ENCODE assay signal across 13 cellular contexts in genomic region chr11:61893981-61894380, GRCh38. TPM values are rescaled to one million over a fixed set of nuclear protein-coding genes. Genes with fewer than 3 reads are reported as not detected.
A peak's percentile ranks its signal among the peaks of the same experiment; 100 is the strongest.
DNase-seq lines count a peak whose midpoint lies in the region; ATAC-seq and TF ChIP-seq lines count a peak whose summit lies in the region.
"Had no signal": no experiment of that assay in that cellular context is flagged by ENCODE, and none has a peak within 500 bp of the region (broad histone marks: within the 10 kb centered on the region; RNA-seq: fewer than 3 reads in every experiment).

No MANE protein-coding gene starts in this region.

- H3K27me3 ChIP-seq in esophagus muscularis mucosa, result no peaks in the 10 kb centered on the region
- H3K27me3 ChIP-seq in gastrocnemius medialis, result no peaks in the 10 kb centered on the region

- TF ChIP-seq EP300 in esophagus muscularis mucosa (IDR thresholded peaks at IDR 0.05), result no peak

- WGBS in esophagus muscularis mucosa, result 50% methylated on average over 5 of the region's 5 CpGs

- H3K4me1 ChIP-seq in esophagus muscularis mucosa (peaks cover 22 to 43% (median 37%) of the 10 kb centered on the region in 4 donors), gastrocnemius medialis (peaks cover 17 to 19% of the 10 kb centered on the region in 2 donors)

- TF ChIP-seq CTCF in esophagus muscularis mucosa (IDR thresholded peaks at IDR 0.05) (no peak), gastrocnemius medialis (IDR thresholded peaks at IDR 0.05 in 4 of 5, conservative IDR thresholded peaks at IDR 0.05 in 1 of 5) (no peak)

- H3K4me3 ChIP-seq in esophagus muscularis mucosa (no peak overlapping the region), gastrocnemius medialis (no peak overlapping the region)
- H3K4me3 ChIP-seq: thoracic aorta had no signal

- TF ChIP-seq POLR2A in esophagus muscularis mucosa (IDR thresholded peaks at IDR 0.05; ENCODE audit: low read depth) (no peak), gastrocnemius medialis (IDR thresholded peaks at IDR 0.05) (no peak)

- peak overlapping the region; percentile 33 to 95 (median 72) for H3K27ac ChIP-seq in esophagus muscularis mucosa (replicated peaks in 1 of 4)
- peak overlapping the region; percentile 4 to 58 (median 32) for H3K27ac ChIP-seq in gastrocnemius medialis

- intact Hi-C loops in esophagus muscularis mucosa (cut with DNase I), result loop anchor here (5.0 kb wide), 1 partner anchor 73 kb away; the partner anchor contains the start of gene FTH1
- intact Hi-C loops in gastrocnemius medialis (cut with DNase I; ENCODE audit: low total_unique reads), result no loop called here

- H3K9me3 ChIP-seq in esophagus muscularis mucosa (no peaks in the 10 kb centered on the region), gastrocnemius medialis (no peaks in the 10 kb centered on the region)
- H3K9me3 ChIP-seq: thoracic aorta had no signal

- DNase-seq in EH (ENCODE audit: low read depth), result peak; percentile 95
- peak; percentile 74 for DNase-seq in RPMI7951 (ENCODE audit: low read depth)
- no peak for DNase-seq in esophagus muscularis mucosa (ENCODE audit: extremely low spot score)
- DNase-seq in gastrocnemius medialis, result no peak
- no peak for DNase-seq in stimulated activated CD4-positive, alpha-beta T cell treated with anti-CD3 and anti-CD28 coated beads, Interleukin-15, amount 100 ng/mL, for 24 hours
- no peak for DNase-seq in H4 (ENCODE audit: low spot score)
- no peak for DNase-seq in NCI-H187 treated with DMSO at 0.1 percent for 48 hours (lab: John Stamatoyannopoulos, UW)
- no peak for DNase-seq in activated CD4-positive, CD25-positive, alpha-beta regulatory T cell (lab: John Stamatoyannopoulos, UW)
- DNase-seq: DMS53, NCI-H2029 treated with DMSO at 0.1 percent for 48 hours, right cardiac atrium had no signal

- no peak for ATAC-seq in gastrocnemius medialis
- ATAC-seq: right cardiac atrium had no signal

- H3K36me3 ChIP-seq in esophagus muscularis mucosa (peaks cover 0 to 29% (median 0%) of the 10 kb centered on the region in 4 donors), gastrocnemius medialis (no peaks in the 10 kb centered on the region)
- H3K36me3 ChIP-seq: thoracic aorta had no signal

- in situ Hi-C loops in gastrocnemius medialis (cut with MboI; ENCODE audit: low sequenced_read_pairs in 4 of 4), result loop anchor here in 3 of 4 donors (10.0 kb wide), 3 partner anchors 51 to 191 kb away; partner anchors contain the start of genes FEN1 (in 1 of the 3) and TMEM258 (in 1 of the 3)

RNA-seq across cellular contexts. Expression of gene FADS3, which starts 2.6 kb away (rescaled TPM):
- total RNA-seq in RPMI7951 (2014; rRNA removed; shearing (Covaris generic)), result 60.9 and 65.1 TPM in 2 replicates
- total RNA-seq in esophagus muscularis mucosa (100 to 1,000 TPM in 1 of 4 donors, 10 to 100 TPM in 3; 42.4 to 103 (median 57.8) TPM), gastrocnemius medialis (100 to 1,000 TPM in 2 of 4 donors, 10 to 100 TPM in 2; 40.7 to 196 (median 89.0) TPM)
- total RNA-seq in H4 (2014; rRNA removed; shearing (Covaris generic)), result 34.8 and 47.1 TPM in 2 replicates

RNA-seq across cellular contexts. Expression of gene RAB3IL1, which starts 23.4 kb away (rescaled TPM):
- 0.84 and 1.7 TPM in 2 replicates for total RNA-seq in RPMI7951 (2014; rRNA removed; shearing (Covaris generic))
- 10 to 100 TPM; 14.0 to 31.5 (median 14.2) TPM for total RNA-seq in esophagus muscularis mucosa
- 1 to 10 TPM; 3.9 to 5.4 (median 4.9) TPM for total RNA-seq in gastrocnemius medialis
- total RNA-seq in H4 (2014; rRNA removed; shearing (Covaris generic)), result 2.3 and 7.4 TPM in 2 replicates
- total RNA-seq: activated CD8-positive, alpha-beta memory T cell treated with anti-CD3 and anti-CD28 coated beads for 36 hours had no signal

RNA-seq across cellular contexts. Expression of gene BEST1, which starts 56.2 kb away (rescaled TPM):
- total RNA-seq in RPMI7951 (2014; rRNA removed; shearing (Covaris generic)), result 0.10 and 0.12 TPM in 2 replicates
- total RNA-seq in esophagus muscularis mucosa (1 to 10 TPM; 2.2 to 5.0 (median 4.3) TPM), gastrocnemius medialis (1 to 10 TPM in 1 of 4 donors, under 1 TPM in 2, not detected in 1; 0.93 to 1.7 (median 0.94) TPM)
- 0.39 and 0.62 TPM in 2 replicates for total RNA-seq in H4 (2014; rRNA removed; shearing (Covaris generic))
- total RNA-seq: activated CD8-positive, alpha-beta memory T cell treated with anti-CD3 and anti-CD28 coated beads for 36 hours had no signal

Comparison
In these comparisons a context has a peak if more than half of its experiments do, and no peak if none do; other contexts are left out.
1. DNase-seq: peak in EH (single experiment) and RPMI7951 (single experiment); none in esophagus muscularis mucosa (single experiment), gastrocnemius medialis (0 of 2), stimulated activated CD4-positive, alpha-beta T cell treated with anti-CD3 and anti-CD28 coated beads, Interleukin-15, amount 100 ng/mL, for 24 hours (single experiment), H4 (single experiment), NCI-H187 treated with DMSO at 0.1 percent for 48 hours (single experiment) and activated CD4-positive, CD25-positive, alpha-beta regulatory T cell (0 of 4).